ENCODE assay signal across 8 cellular contexts in genomic region chr19:55487884-55488687, GRCh38. TPM values are rescaled to one million over a fixed set of nuclear protein-coding genes. Genes with fewer than 3 reads are reported as not detected.
DNase-seq lines count a peak whose midpoint lies in the region; ATAC-seq, FAIRE-seq and TF ChIP-seq lines count a peak whose summit lies in the region.

TSS of gene SSC5D (plus strand) at chr19:55488436. CDS start at chr19:55488590, 154 bp downstream.

- TF ChIP-seq RAD21 in K562 (CRISPR knock-in tag; conservative IDR thresholded peaks at IDR 0.05 in 1 of 2, IDR thresholded peaks at IDR 0.05 in 1 of 2), result no peak
- no peak for TF ChIP-seq RAD21 in liver (IDR thresholded peaks at IDR 0.05)

- H4K20me1 ChIP-seq in K562 (replicated peaks; ENCODE audit: control insufficient read depth, insufficient read depth, low read length), result no peaks in the 10 kb centered on the region

- H3K9me1 ChIP-seq in K562 (ENCODE audit: control insufficient read depth, insufficient read depth, low read length), result no peaks in the 10 kb centered on the region

- peaks cover 14% of the 10 kb centered on the region for H3K4me1 Mint-ChIP-seq in CD8-positive, alpha-beta T cell (ENCODE audit: low read depth)

- H3K9ac ChIP-seq in K562 (ENCODE audit: insufficient read depth in 1 of 2, low read depth in 2 of 2, low read length in 2 of 2), result peak within 1 kb of the TSS; percentile 42 to 98
- no peak within 1 kb of the TSS for H3K9ac ChIP-seq in liver (ENCODE audit: low read depth in 1 of 2, low read length in 2 of 2)

- no peaks in the 10 kb centered on the region for H3K9me3 Mint-ChIP-seq in CD8-positive, alpha-beta T cell

- intact Hi-C loops in Right ventricle myocardium superior (cut with DNase I) (no loop called here), K562 (cut with micrococcal nuclease) (no loop called here)
- intact Hi-C loops in CD8-positive, alpha-beta T cell (cut with DNase I, micrococcal nuclease), result no loop called here

- no peak for TF ChIP-seq CTCF in cardiac muscle cell (IDR thresholded peaks at IDR 0.05; ENCODE audit: low read depth, low read length)
- no peak for TF ChIP-seq CTCF in K562 (IDR thresholded peaks at IDR 0.05 in 2 of 3, conservative IDR thresholded peaks at IDR 0.05 in 1 of 3; ENCODE audit: insufficient read depth in 2 of 3, low read depth in 1 of 3, low read length in 3 of 3)
- TF ChIP-seq CTCF in liver (IDR thresholded peaks at IDR 0.05; ENCODE audit: low read depth, low read length, missing input control), result no peak
- TF ChIP-seq CTCF in upper lobe of left lung (IDR thresholded peaks at IDR 0.05), result no peak
- TF ChIP-seq CTCF in CD8-positive, alpha-beta T cell (IDR thresholded peaks at IDR 0.05), result no peak

- CTCF ChIA-PET in K562 (lab: Yijun Ruan, JAX; ENCODE audit: low intra/inter-chr PET ratio), result no interaction called here
- CTCF ChIA-PET in CD8-positive, alpha-beta T cell (lab: Charles Lee), result interaction anchor here (1.9 to 2.1 kb wide), 2 partner anchors 16 to 347 kb away, joined by 7 to 13 read pairs; no protein-coding TSS in a partner anchor

- H3K27ac Mint-ChIP-seq in CD8-positive, alpha-beta T cell, result no peak within 1 kb of the TSS

- 29% methylated on average over 3 of the region's 22 CpGs for WGBS in K562 (ENCODE audit: insufficient coverage, low coverage, missing lambda C conversion rate)
- WGBS in liver, result 13% methylated on average over 21 of the region's 22 CpGs
- 12 to 30% methylated on average over 6 to 14 of the region's 22 CpGs for WGBS in upper lobe of left lung, 2 donors

- H3K4me3 Mint-ChIP-seq in CD8-positive, alpha-beta T cell, result no peak within 1 kb of the TSS

- H3K27me3 Mint-ChIP-seq in CD8-positive, alpha-beta T cell (ENCODE audit: low read depth), result peaks cover 4% of the 10 kb centered on the region

- H3K9me3 ChIP-seq in cardiac muscle cell (ENCODE audit: low read depth) (no peaks in the 10 kb centered on the region), K562 (replicated peaks; ENCODE audit: control insufficient read depth, insufficient read depth, low read depth, low read length) (no peaks in the 10 kb centered on the region), liver (ENCODE audit: control insufficient read depth in 4 of 4, low read length in 3 of 4) (no peaks in the 10 kb centered on the region), upper lobe of left lung (no peaks in the 10 kb centered on the region)
- H3K9me3 ChIP-seq in CD8-positive, alpha-beta T cell (ENCODE audit: low read length), result no peaks in the 10 kb centered on the region

- TF ChIP-seq POLR2A in K562 (conservative IDR thresholded peaks at IDR 0.05) (no peak), upper lobe of left lung (IDR thresholded peaks at IDR 0.05) (no peak)

- peaks cover 12% of the 10 kb centered on the region; the same call in 2 of the 3 replicates for H3K79me2 ChIP-seq in K562 (ENCODE audit: control insufficient read depth, insufficient read depth, low read length)

- ATAC-seq in Right ventricle myocardium superior (ENCODE audit: poor library complexity) (no peak), K562 (no peak), upper lobe of left lung (ENCODE audit: low FRiP score in 2 of 2) (peak in 1 of 2 donors; percentile 20), HG02759 (IDR thresholded peaks at IDR 0.05; ENCODE audit: unreplicated experiment) (no peak)
- ATAC-seq in CD8-positive, alpha-beta T cell, result no peak

- peak in 1 of 2 donors; percentile 76 for DNase-seq in cardiac muscle cell (ENCODE audit: low read depth in 1 of 2, low spot score in 1 of 2)
- DNase-seq in Right ventricle myocardium superior, result no peak
- DNase-seq in K562 (ENCODE audit: extremely low read depth in 1 of 4, low spot score in 3 of 4), result peak in 3 of 4 experiments; percentile 70 to 77 (median 76)
- no peak for DNase-seq in upper lobe of left lung
- no peak for DNase-seq in CD8-positive, alpha-beta T cell
- DNase-seq in NCI-H2196 treated with DMSO at 0.1 percent for 48 hours (lab: John Stamatoyannopoulos, UW; ENCODE audit: unreplicated experiment), result no peak

- H3K4me1 ChIP-seq in cardiac muscle cell (ENCODE audit: low read depth), result peaks cover 23% of the 10 kb centered on the region
- peaks cover 25 to 89% of the 10 kb centered on the region in 2 experiments for H3K4me1 ChIP-seq in K562 (replicated peaks in 1 of 2; ENCODE audit: control insufficient read depth in 2 of 2, insufficient read depth in 2 of 2, low read length in 2 of 2)
- H3K4me1 ChIP-seq in liver (ENCODE audit: control insufficient read depth in 4 of 4, insufficient read depth in 4 of 4, low read length in 3 of 4), result peaks cover 3 to 14% (median 7%) of the 10 kb centered on the region in 4 donors
- peaks cover 35 to 43% (median 42%) of the 10 kb centered on the region in 4 donors for H3K4me1 ChIP-seq in upper lobe of left lung
- peaks cover 18% of the 10 kb centered on the region for H3K4me1 ChIP-seq in CD8-positive, alpha-beta T cell (ENCODE audit: insufficient read depth, low read length)

- POLR2A ChIA-PET in K562 (lab: Yijun Ruan, JAX), result interaction anchor here (0.9 to 3.6 kb wide), 5 partner anchors 10 to 272 kb away, joined by 3 to 30 read pairs (median 4); partner anchors contain the start of genes FIZ1 and ZNF628
- POLR2A ChIA-PET in CD8-positive, alpha-beta T cell (lab: Charles Lee), result no interaction called here

- no TSS peak for BruUV-seq in K562 (replicated peaks; lab: Mats Ljungman, UMichigan)

- TF ChIP-seq EP300 in K562 (IDR thresholded peaks at IDR 0.05; ENCODE audit: low read length) (no peak), upper lobe of left lung (IDR thresholded peaks at IDR 0.05) (no peak)

- no peaks in the 10 kb centered on the region for H3K27me3 ChIP-seq in cardiac muscle cell
- peaks cover 0 to 4% of the 10 kb centered on the region in 2 experiments; a peak in 1 of 5 replicates for H3K27me3 ChIP-seq in K562 (ENCODE audit: control insufficient read depth in 2 of 2, insufficient read depth in 2 of 2, low read length in 2 of 2)
- no peaks in the 10 kb centered on the region for H3K27me3 ChIP-seq in liver (ENCODE audit: control insufficient read depth in 4 of 4, insufficient read depth in 4 of 4, low read length in 3 of 4)
- no peaks in the 10 kb centered on the region for H3K27me3 ChIP-seq in upper lobe of left lung
- H3K27me3 ChIP-seq in CD8-positive, alpha-beta T cell (ENCODE audit: insufficient read depth, low read length), result no peaks in the 10 kb centered on the region

- H3K4me2 ChIP-seq in K562 (ENCODE audit: insufficient read depth, low read length), result peak within 1 kb of the TSS; percentile 45

- in situ Hi-C loops in K562 (cut with MboI), result no loop called here

- no peaks in the 10 kb centered on the region for H3K36me3 Mint-ChIP-seq in CD8-positive, alpha-beta T cell

- H3K36me3 ChIP-seq in cardiac muscle cell (no peaks in the 10 kb centered on the region), K562 (ENCODE audit: control insufficient read depth, insufficient read depth, low read length) (peaks cover 13% of the 10 kb centered on the region; the same call in 2 of the 3 replicates), liver (ENCODE audit: control insufficient read depth in 4 of 4, insufficient read depth in 3 of 4, low read depth in 1 of 4, low read length in 3 of 4) (peaks cover 0 to 3% (median 2%) of the 10 kb centered on the region in 4 donors), upper lobe of left lung (peaks cover 0 to 7% (median 6%) of the 10 kb centered on the region in 4 donors)
- no peaks in the 10 kb centered on the region for H3K36me3 ChIP-seq in CD8-positive, alpha-beta T cell (ENCODE audit: insufficient read depth, low read length)

- no peak within 1 kb of the TSS for H3K4me3 ChIP-seq in cardiac muscle cell
- no peak within 1 kb of the TSS for H3K4me3 ChIP-seq in K562
- no peak within 1 kb of the TSS for H3K4me3 ChIP-seq in liver (ENCODE audit: low read depth in 1 of 3, low read length in 3 of 3)
- peak within 1 kb of the TSS in 1 of 4 donors; percentile 9 for H3K4me3 ChIP-seq in upper lobe of left lung
- H3K4me3 ChIP-seq in CD8-positive, alpha-beta T cell (ENCODE audit: low read depth, low read length), result no peak within 1 kb of the TSS

- H3K27ac ChIP-seq in cardiac muscle cell (peak within 1 kb of the TSS; percentile 90), K562 (ENCODE audit: extremely low read depth, low read depth, low read length) (peak within 1 kb of the TSS; percentile 72; the same call in 2 of the 3 replicates), liver (ENCODE audit: low read depth in 1 of 2, low read length in 2 of 2) (peak within 1 kb of the TSS; percentile 59 to 60), upper lobe of left lung (peak within 1 kb of the TSS; percentile 80 to 88 (median 85))
- H3K27ac ChIP-seq in CD8-positive, alpha-beta T cell (ENCODE audit: low read depth, low read length), result no peak within 1 kb of the TSS

- no peak within 1 kb of the TSS for H2AFZ ChIP-seq in K562 (ENCODE audit: low read depth, low read length)

- FAIRE-seq in K562 (lab: Jason Lieb, UNC), result peak; percentile 42

TF ChIP-seq in liver, 16 proteins besides CTCF, POLR2A, EP300 and RAD21 (continues in another document):
- no peak for TF ChIP-seq JUND (IDR thresholded peaks at IDR 0.05)
- no peak for TF ChIP-seq SP1 (IDR thresholded peaks at IDR 0.05)
- TF ChIP-seq NR2F2 (IDR thresholded peaks at IDR 0.05), result no peak
- no peak for TF ChIP-seq RXRA (IDR thresholded peaks at IDR 0.05)
- no peak for TF ChIP-seq FOXA1 (IDR thresholded peaks at IDR 0.05)

RNA-seq across cellular contexts. Expression of gene SSC5D, which starts in this region (rescaled TPM):
- total RNA-seq in cardiac muscle cell (0.32 and 0.89 TPM in 2 replicates), Right ventricle myocardium superior (2.6 TPM), K562 (2014; rRNA removed) (0.14 and 0.20 TPM in 2 replicates), K562 (2014; rRNA removed; fragmentation: Illumina TruSeq; extraction: Trizol) (0.03 and 0.04 TPM in 2 replicates), K562 (2015; rRNA removed; fragmentation: Illumina TruSeq; extraction: Trizol) (0.15 and 0.18 TPM in 2 replicates), K562 (2021) (0.67 and 0.71 TPM in 2 replicates), liver (under 1 TPM; 0.19 to 0.84 TPM), upper lobe of left lung (10 to 100 TPM in 1 of 6 donors, 1 to 10 TPM in 4, under 1 TPM in 1; 0.39 to 10.1 (median 6.7) TPM)
- polyA plus RNA-seq in cardiac muscle cell (0.15 and 0.60 TPM in 2 replicates), K562 (2011; rRNA removed) (0.07 and 0.12 TPM in 2 replicates), K562 (2014; fragmentation: Illumina TruSeq; extraction: Trizol) (0.19 TPM in 2 replicates), K562 (2014; fragmentation: Nextera tagmentation; extraction: Ambion mirVana) (not detected), K562 (2014; rRNA removed) (0.08 and 0.09 TPM in 2 replicates), liver (1 to 10 TPM in 1 of 2 donors, under 1 TPM in 1; 0.08 to 1.0 TPM)
- total RNA-seq in K562 (2011; cell fraction: chromatin; rRNA removed; ENCODE audit: low replicate concordance), result 2.5 and 3.9 TPM in 2 replicates
- total RNA-seq in K562 (2011; cell fraction: nucleolus; rRNA removed), result 2.4 and 3.2 TPM in 2 replicates
- 1.5 and 4.6 TPM in 2 replicates for total RNA-seq in K562 (2011; cell fraction: nucleoplasm; rRNA removed)
- polyA plus RNA-seq in K562 (2011; cell fraction: cytosol; rRNA removed), result 0.01 and 0.09 TPM in 2 replicates
- polyA plus RNA-seq in K562 (2011; cell fraction: nucleus; rRNA removed), result 0.63 and 1.4 TPM in 2 replicates
- polyA plus RNA-seq in K562 (2012), result 0.61 and 1.6 TPM in 2 replicates
- polyA minus RNA-seq in K562 (2011; rRNA and poly(A)+ RNA removed), result 0.09 and 0.14 TPM in 2 replicates
- polyA minus RNA-seq in K562 (2011; cell fraction: cytosol; rRNA and poly(A)+ RNA removed), result 3.6 TPM in 1 of 2 replicates, not detected in the other
- polyA minus RNA-seq in K562 (2011; cell fraction: nucleus; rRNA and poly(A)+ RNA removed), result 0.94 and 1.00 TPM in 2 replicates
- 1 to 10 TPM in 1 of 2 experiments, under 1 TPM in 1; 0.36 to 1.2 TPM for total RNA-seq in CD8-positive, alpha-beta T cell

Comparison
In these comparisons a context has a peak if more than half of its experiments do, and no peak if none do; other contexts are left out.
1. DNase-seq: peak in K562 (3 of 4); none in Right ventricle myocardium superior (single experiment), upper lobe of left lung (0 of 2), CD8-positive, alpha-beta T cell (0 of 7) and NCI-H2196 treated with DMSO at 0.1 percent for 48 hours (single experiment).
2. H3K9ac ChIP-seq: peak in K562 (2 of 2); none in liver (0 of 2).